8 cellular contexts compared by ENCODE assay signal in genomic region chr9:86354048-86354881, GRCh38. TPM values are rescaled to one million over a fixed set of nuclear protein-coding genes. Genes with fewer than 3 reads are reported as not detected.
DNase-seq lines count a peak whose midpoint lies in the region; ATAC-seq and TF ChIP-seq lines count a peak whose summit lies in the region.

A gene with protein sequence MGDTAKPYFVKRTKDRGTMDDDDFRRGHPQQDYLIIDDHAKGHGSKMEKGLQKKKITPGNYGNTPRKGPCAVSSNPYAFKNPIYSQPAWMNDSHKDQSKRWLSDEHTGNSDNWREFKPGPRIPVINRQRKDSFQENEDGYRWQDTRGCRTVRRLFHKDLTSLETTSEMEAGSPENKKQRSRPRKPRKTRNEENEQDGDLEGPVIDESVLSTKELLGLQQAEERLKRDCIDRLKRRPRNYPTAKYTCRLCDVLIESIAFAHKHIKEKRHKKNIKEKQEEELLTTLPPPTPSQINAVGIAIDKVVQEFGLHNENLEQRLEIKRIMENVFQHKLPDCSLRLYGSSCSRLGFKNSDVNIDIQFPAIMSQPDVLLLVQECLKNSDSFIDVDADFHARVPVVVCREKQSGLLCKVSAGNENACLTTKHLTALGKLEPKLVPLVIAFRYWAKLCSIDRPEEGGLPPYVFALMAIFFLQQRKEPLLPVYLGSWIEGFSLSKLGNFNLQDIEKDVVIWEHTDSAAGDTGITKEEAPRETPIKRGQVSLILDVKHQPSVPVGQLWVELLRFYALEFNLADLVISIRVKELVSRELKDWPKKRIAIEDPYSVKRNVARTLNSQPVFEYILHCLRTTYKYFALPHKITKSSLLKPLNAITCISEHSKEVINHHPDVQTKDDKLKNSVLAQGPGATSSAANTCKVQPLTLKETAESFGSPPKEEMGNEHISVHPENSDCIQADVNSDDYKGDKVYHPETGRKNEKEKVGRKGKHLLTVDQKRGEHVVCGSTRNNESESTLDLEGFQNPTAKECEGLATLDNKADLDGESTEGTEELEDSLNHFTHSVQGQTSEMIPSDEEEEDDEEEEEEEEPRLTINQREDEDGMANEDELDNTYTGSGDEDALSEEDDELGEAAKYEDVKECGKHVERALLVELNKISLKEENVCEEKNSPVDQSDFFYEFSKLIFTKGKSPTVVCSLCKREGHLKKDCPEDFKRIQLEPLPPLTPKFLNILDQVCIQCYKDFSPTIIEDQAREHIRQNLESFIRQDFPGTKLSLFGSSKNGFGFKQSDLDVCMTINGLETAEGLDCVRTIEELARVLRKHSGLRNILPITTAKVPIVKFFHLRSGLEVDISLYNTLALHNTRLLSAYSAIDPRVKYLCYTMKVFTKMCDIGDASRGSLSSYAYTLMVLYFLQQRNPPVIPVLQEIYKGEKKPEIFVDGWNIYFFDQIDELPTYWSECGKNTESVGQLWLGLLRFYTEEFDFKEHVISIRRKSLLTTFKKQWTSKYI (N-terminal part only) (minus strand): TSS chr9:86354410. CDS start chr9:86353199, 1,211 bp downstream.

- H3K9me3 Mint-ChIP-seq in activated CD4-positive, alpha-beta T cell treated with anti-CD3 and anti-CD28 coated beads, Interleukin-2, amount 10 ng/mL, durations not matched to agents 24 days and 14 days, result no peaks in the 10 kb centered on the region

- H3K27me3 Mint-ChIP-seq in activated CD4-positive, alpha-beta T cell treated with anti-CD3 and anti-CD28 coated beads, Interleukin-2, amount 10 ng/mL, durations not matched to agents 24 days and 14 days, result peaks cover 8% of the 10 kb centered on the region

- H3K4me3 ChIP-seq in BLaER1, result peak within 1 kb of the TSS; percentile 97
- peak within 1 kb of the TSS; percentile 91 for H3K4me3 ChIP-seq in coronary artery

- peak; percentile 91 for ATAC-seq in GM19324 (IDR thresholded peaks at IDR 0.05; ENCODE audit: low FRiP score, unreplicated experiment)
- peak; percentile 77 for ATAC-seq in HG03460 (IDR thresholded peaks at IDR 0.05; ENCODE audit: unreplicated experiment)
- ATAC-seq in left colon, result peak; percentile 95

- H3K36me3 ChIP-seq in BLaER1, result no peaks in the 10 kb centered on the region

- H4K20me1 ChIP-seq in BLaER1, result peaks cover 44% of the 10 kb centered on the region

- intact Hi-C loops in activated CD4-positive, alpha-beta T cell treated with anti-CD3 and anti-CD28 coated beads, Interleukin-2, amount 10 ng/mL, durations not matched to agents 24 days and 14 days (cut with micrococcal nuclease), result loop anchor here (1.0 to 5.0 kb wide), 4 partner anchors 72 to 612 kb away; partner anchors contain the start of genes AGTPBP1 and ISCA1
- intact Hi-C loops in left colon (cut with DNase I, micrococcal nuclease), result no loop called here

- H3K27me3 ChIP-seq in BLaER1, result peaks cover 9% of the 10 kb centered on the region; the same call in 1 of the 2 replicates

- H3K4me1 ChIP-seq in BLaER1, result peaks cover 44% of the 10 kb centered on the region

- TF ChIP-seq CTCF in coronary artery (IDR thresholded peaks at IDR 0.05), result no peak

- H3K4me1 Mint-ChIP-seq in activated CD4-positive, alpha-beta T cell treated with anti-CD3 and anti-CD28 coated beads, Interleukin-2, amount 10 ng/mL, durations not matched to agents 24 days and 14 days, result peaks cover 25% of the 10 kb centered on the region

- peaks cover 24% of the 10 kb centered on the region for H3K36me3 Mint-ChIP-seq in activated CD4-positive, alpha-beta T cell treated with anti-CD3 and anti-CD28 coated beads, Interleukin-2, amount 10 ng/mL, durations not matched to agents 24 days and 14 days (ENCODE audit: low read depth)

- no peaks in the 10 kb centered on the region for H3K9me3 ChIP-seq in BLaER1

- peak within 1 kb of the TSS; percentile 99 for H3K4me3 Mint-ChIP-seq in activated CD4-positive, alpha-beta T cell treated with anti-CD3 and anti-CD28 coated beads, Interleukin-2, amount 10 ng/mL, durations not matched to agents 24 days and 14 days

- H3K27ac ChIP-seq in BLaER1, result peak within 1 kb of the TSS; percentile 91
- peak within 1 kb of the TSS; percentile 72 to 96 for H3K27ac ChIP-seq in coronary artery

- peak within 1 kb of the TSS; percentile 93 for H3K9ac ChIP-seq in BLaER1

- H3K4me2 ChIP-seq in BLaER1, result peak within 1 kb of the TSS; percentile 94

- DNase-seq in NCI-H526 treated with DMSO at 0.1 percent for 48 hours (lab: John Stamatoyannopoulos, UW) (peak; percentile 86), coronary artery (ENCODE audit: low spot score) (peak; percentile 97), left colon (peak; percentile 95 to 98)
- peak; percentile 99 for DNase-seq in activated CD4-positive, alpha-beta T cell treated with anti-CD3 and anti-CD28 coated beads, Interleukin-2, amount 10 ng/mL, durations not matched to agents 24 days and 14 days
- DNase-seq in stimulated activated CD4-positive, alpha-beta T cell treated with anti-CD3 and anti-CD28 coated beads, Interleukin-1b, Interleukin-23, amount 100 ng/mL, for 4 hours (ENCODE audit: low read depth in 2 of 2), result peak; percentile 89 to 96

- peak within 1 kb of the TSS; percentile 96 for H3K27ac Mint-ChIP-seq in activated CD4-positive, alpha-beta T cell treated with anti-CD3 and anti-CD28 coated beads, Interleukin-2, amount 10 ng/mL, durations not matched to agents 24 days and 14 days

RNA-seq across cellular contexts. Expression of the gene that starts here (rescaled TPM):
- 38.9 and 39.7 TPM in 2 replicates for total RNA-seq in activated CD4-positive, alpha-beta T cell treated with anti-CD3 and anti-CD28 coated beads, Interleukin-2, amount 10 ng/mL, durations not matched to agents 24 days and 14 days
- total RNA-seq in left colon, result 10 to 100 TPM; 30.8 to 35.3 TPM

Comparison
In these comparisons a context has a peak if more than half of its experiments do, and no peak if none do; other contexts are left out.
1. Peak in every context shown above with its lines: DNase-seq, ATAC-seq, H3K4me3 ChIP-seq and H3K27ac ChIP-seq.